In the genomic region with DNA sequence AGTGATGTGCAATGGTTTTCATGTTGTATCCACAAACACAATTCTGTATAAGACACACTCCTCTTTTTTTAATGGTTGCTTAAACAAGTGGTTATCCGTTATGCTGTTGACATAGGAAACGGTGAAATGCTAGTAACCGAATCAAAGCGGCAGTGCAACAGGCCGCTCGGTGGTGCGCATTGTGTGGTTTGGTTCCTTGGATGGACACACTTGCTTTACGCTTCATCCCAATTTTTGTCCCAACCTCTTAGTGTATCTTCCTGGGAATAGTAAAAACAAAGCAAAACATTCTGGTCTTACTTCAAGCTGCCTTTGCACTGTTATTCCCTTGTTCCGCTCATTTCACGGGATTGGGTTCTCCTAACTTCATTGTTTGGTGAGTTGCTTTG, we compare ENCODE assay signal across 8 cellular contexts. TPM values are rescaled to one million over a fixed set of nuclear protein-coding genes. Genes with fewer than 3 reads are reported as not detected.
DNase-seq lines count a peak whose midpoint lies in the region; ATAC-seq and TF ChIP-seq lines count a peak whose summit lies in the region.

No MANE protein-coding gene starts in this region.

- no peak for TF ChIP-seq RAD21 in neural cell (conservative IDR thresholded peaks at IDR 0.05)

- peaks cover 78% of the 10 kb centered on the region for H3K4me1 Mint-ChIP-seq in CD14-positive monocyte
- H3K4me1 Mint-ChIP-seq in effector memory CD8-positive, alpha-beta T cell (ENCODE audit: low read depth in 2 of 2) = peaks cover 62 to 80% of the 10 kb centered on the region in 2 donors

- no peaks in the 10 kb centered on the region for H3K79me2 ChIP-seq in neural cell (replicated peaks; ENCODE audit: insufficient read depth, low read length)

- peak overlapping the region; percentile 98 to 100 (median 99) for H3K27ac Mint-ChIP-seq in CD14-positive monocyte
- peak overlapping the region; percentile 98 to 99 for H3K27ac Mint-ChIP-seq in effector memory CD8-positive, alpha-beta T cell

- peak overlapping the region; percentile 76 for H3K4me2 ChIP-seq in neural cell (ENCODE audit: low read length)

- no peak overlapping the region for H2AFZ ChIP-seq in neural cell (ENCODE audit: low read depth, low read length)

- H3K9me3 ChIP-seq in neural cell (ENCODE audit: low read length) = no peaks in the 10 kb centered on the region

- DNase-seq in CD14-positive monocyte (ENCODE audit: low spot score) (no peak), NOMO-1 (lab: John Stamatoyannopoulos, UW; ENCODE audit: unreplicated experiment in 2 of 2) (peak; percentile 16 to 59), GOT3 (lab: John Stamatoyannopoulos, UW) (no peak), KBM-7 (no peak)
- no peak for DNase-seq in effector memory CD8-positive, alpha-beta T cell

- H3K9me3 Mint-ChIP-seq in CD14-positive monocyte = peaks cover 0 to 4% (median 0%) of the 10 kb centered on the region in 7 donors
- no peaks in the 10 kb centered on the region for H3K9me3 Mint-ChIP-seq in effector memory CD8-positive, alpha-beta T cell

- H3K27me3 Mint-ChIP-seq in CD14-positive monocyte (ENCODE audit: low read depth in 3 of 3) = peaks cover 0 to 5% (median 2%) of the 10 kb centered on the region in 3 donors
- no peaks in the 10 kb centered on the region for H3K27me3 Mint-ChIP-seq in effector memory CD8-positive, alpha-beta T cell

- peaks cover 65% of the 10 kb centered on the region for H3K27me3 ChIP-seq in neural cell (ENCODE audit: insufficient read depth, low read depth, low read length)

- H3K9me2 ChIP-seq in neural cell (ENCODE audit: insufficient read depth, low read length) = no peaks in the 10 kb centered on the region

- H3K4me3 Mint-ChIP-seq in CD14-positive monocyte = peak overlapping the region; percentile 99 to 100
- peak overlapping the region; percentile 96 to 100 for H3K4me3 Mint-ChIP-seq in effector memory CD8-positive, alpha-beta T cell

- TF ChIP-seq EP300 in neural cell (conservative IDR thresholded peaks at IDR 0.05; ENCODE audit: poor library complexity, severe bottlenecking) = no peak

- TF ChIP-seq CTCF in CD14-positive monocyte (IDR thresholded peaks at IDR 0.05) (no peak), neural cell (IDR thresholded peaks at IDR 0.05; ENCODE audit: poor library complexity, severe bottlenecking) (no peak)

- no peaks in the 10 kb centered on the region for H4K20me1 ChIP-seq in neural cell (ENCODE audit: insufficient read depth)

- ATAC-seq in effector memory CD8-positive, alpha-beta T cell (replicated peaks) = no peak
- ATAC-seq in HG02973 (IDR thresholded peaks at IDR 0.05; ENCODE audit: unreplicated experiment) (no peak), GM18498 (IDR thresholded peaks at IDR 0.05; ENCODE audit: unreplicated experiment) (no peak)

- no peaks in the 10 kb centered on the region for H3F3A ChIP-seq in neural cell (ENCODE audit: insufficient read depth, low read length, poor library complexity, severe bottlenecking)

- H3K9ac ChIP-seq in neural cell (ENCODE audit: low read length) = peak overlapping the region; percentile 38

- H3K36me3 ChIP-seq in neural cell (ENCODE audit: insufficient read depth, low read length) = no peaks in the 10 kb centered on the region

- intact Hi-C loops in CD14-positive monocyte (cut with micrococcal nuclease) = loop anchor here in 1 of 2 donors (2.0 to 10.0 kb wide), 5 partner anchors 13 to 381 kb away; partner anchors contain the start of genes ERO1A, GPR137C and TXNDC16

- in situ Hi-C loops in KBM-7 (cut with MboI; ENCODE audit: low pct_unique_long_range_greater_than_20kb, low sequenced_read_pairs) = no loop called here

- H3K27ac ChIP-seq in neural cell (ENCODE audit: low read length) = no peak overlapping the region

- peaks cover 16 to 37% of the 10 kb centered on the region in 2 donors for H3K36me3 Mint-ChIP-seq in CD14-positive monocyte
- peaks cover 33% of the 10 kb centered on the region for H3K36me3 Mint-ChIP-seq in effector memory CD8-positive, alpha-beta T cell (ENCODE audit: insufficient read depth)

- H3K4me3 ChIP-seq in neural cell (ENCODE audit: low read length) = peak overlapping the region; percentile 72

TF ChIP-seq in neural cell, 6 proteins besides CTCF, POLR2A, EP300 and RAD21:
- peak; percentile 37 for TF ChIP-seq POLR2AphosphoS5 (IDR thresholded peaks at IDR 0.05)
- TF ChIP-seq, protein P1, sequence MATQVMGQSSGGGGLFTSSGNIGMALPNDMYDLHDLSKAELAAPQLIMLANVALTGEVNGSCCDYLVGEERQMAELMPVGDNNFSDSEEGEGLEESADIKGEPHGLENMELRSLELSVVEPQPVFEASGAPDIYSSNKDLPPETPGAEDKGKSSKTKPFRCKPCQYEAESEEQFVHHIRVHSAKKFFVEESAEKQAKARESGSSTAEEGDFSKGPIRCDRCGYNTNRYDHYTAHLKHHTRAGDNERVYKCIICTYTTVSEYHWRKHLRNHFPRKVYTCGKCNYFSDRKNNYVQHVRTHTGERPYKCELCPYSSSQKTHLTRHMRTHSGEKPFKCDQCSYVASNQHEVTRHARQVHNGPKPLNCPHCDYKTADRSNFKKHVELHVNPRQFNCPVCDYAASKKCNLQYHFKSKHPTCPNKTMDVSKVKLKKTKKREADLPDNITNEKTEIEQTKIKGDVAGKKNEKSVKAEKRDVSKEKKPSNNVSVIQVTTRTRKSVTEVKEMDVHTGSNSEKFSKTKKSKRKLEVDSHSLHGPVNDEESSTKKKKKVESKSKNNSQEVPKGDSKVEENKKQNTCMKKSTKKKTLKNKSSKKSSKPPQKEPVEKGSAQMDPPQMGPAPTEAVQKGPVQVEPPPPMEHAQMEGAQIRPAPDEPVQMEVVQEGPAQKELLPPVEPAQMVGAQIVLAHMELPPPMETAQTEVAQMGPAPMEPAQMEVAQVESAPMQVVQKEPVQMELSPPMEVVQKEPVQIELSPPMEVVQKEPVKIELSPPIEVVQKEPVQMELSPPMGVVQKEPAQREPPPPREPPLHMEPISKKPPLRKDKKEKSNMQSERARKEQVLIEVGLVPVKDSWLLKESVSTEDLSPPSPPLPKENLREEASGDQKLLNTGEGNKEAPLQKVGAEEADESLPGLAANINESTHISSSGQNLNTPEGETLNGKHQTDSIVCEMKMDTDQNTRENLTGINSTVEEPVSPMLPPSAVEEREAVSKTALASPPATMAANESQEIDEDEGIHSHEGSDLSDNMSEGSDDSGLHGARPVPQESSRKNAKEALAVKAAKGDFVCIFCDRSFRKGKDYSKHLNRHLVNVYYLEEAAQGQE (IDR thresholded peaks at IDR 0.05; ENCODE audit: borderline replicate concordance) = no peak

RNA-seq across cellular contexts. Expression of gene PTGER2, which starts 0.6 kb away (rescaled TPM):
- polyA plus RNA-seq in CD14-positive monocyte (10 to 100 TPM; 72.8 to 90.4 TPM), neural cell (not detected in 2 replicates)
- polyA minus RNA-seq in neural cell = not detected in 2 replicates

RNA-seq across cellular contexts. Expression of gene PTGDR, which starts 46.0 kb away (rescaled TPM):
- polyA plus RNA-seq in CD14-positive monocyte (not detected), neural cell (0.10 TPM in 1 of 2 replicates, not detected in the other)
- polyA minus RNA-seq in neural cell = not detected in 2 replicates

Comparison
In these comparisons a context has a peak if more than half of its experiments do, and no peak if none do; other contexts are left out.
1. DNase-seq: peak in NOMO-1 (2 of 2); none in CD14-positive monocyte (single experiment), effector memory CD8-positive, alpha-beta T cell (0 of 3), GOT3 (single experiment) and KBM-7 (single experiment).
2. RNA of gene PTGER2, which starts 0.6 kb away (polyA plus RNA-seq): 72.8 to 90.4 TPM in CD14-positive monocyte; not detected in neural cell; every median in the first group is over 10 times any median in the second.